Comparison of ENCODE assay signal across 9 cellular contexts in the genomic region with DNA sequence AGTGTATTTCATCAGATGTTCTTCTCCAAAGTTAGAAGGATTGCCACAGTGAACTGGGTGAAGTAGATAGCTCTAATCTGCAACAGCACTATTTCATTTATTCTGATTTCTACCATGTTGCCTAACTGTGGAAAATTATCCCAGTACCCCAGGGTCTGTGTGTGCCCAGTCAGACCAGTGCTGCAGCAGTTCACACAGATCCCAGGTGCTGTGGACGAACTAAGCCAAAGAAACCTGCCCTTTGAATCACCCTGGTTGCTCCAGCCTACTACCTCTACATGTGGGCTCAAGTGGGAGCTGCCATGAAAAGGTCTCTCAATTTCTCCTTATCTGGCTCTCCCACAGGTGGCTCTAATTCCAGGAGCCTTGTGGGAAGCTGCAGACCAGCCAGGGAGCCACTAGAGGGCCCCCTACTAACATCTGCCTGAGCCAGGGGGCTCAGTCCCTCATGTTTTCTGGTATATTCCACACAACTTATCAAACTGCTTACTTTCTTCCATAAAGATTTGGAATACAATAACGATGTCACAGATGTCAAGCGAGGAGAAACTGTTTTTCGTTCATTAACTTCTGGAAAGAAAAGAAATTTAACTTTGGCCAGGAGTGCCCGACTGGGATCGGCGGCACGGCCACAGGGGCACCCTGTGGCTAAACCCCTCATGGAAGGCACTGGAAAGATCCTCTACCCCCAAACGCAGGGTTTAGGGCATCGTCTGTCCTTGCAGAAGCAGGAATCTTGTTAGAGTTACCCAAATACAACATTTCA. TPM values are rescaled to one million over a fixed set of nuclear protein-coding genes. Genes with fewer than 3 reads are reported as not detected.
DNase-seq lines count a peak whose midpoint lies in the region; ATAC-seq, FAIRE-seq and TF ChIP-seq lines count a peak whose summit lies in the region.
"Had no signal": no experiment of that assay in that cellular context is flagged by ENCODE, and none has a peak within 500 bp of the region (broad histone marks: within the 10 kb centered on the region; RNA-seq: fewer than 3 reads in every experiment).

No MANE protein-coding gene starts in this region.

- POLR2A ChIA-PET in K562 (lab: Yijun Ruan, JAX) = interaction anchor here (0.6 to 1.4 kb wide), 4 partner anchors 9 to 54 kb away, joined by 3 to 5 read pairs (median 4); no protein-coding TSS in a partner anchor

- H3K79me2 ChIP-seq in K562 (ENCODE audit: control insufficient read depth, insufficient read depth, low read length) = no peaks in the 10 kb centered on the region

- no peak overlapping the region for H3K4me3 Mint-ChIP-seq in stimulated activated memory B cell treated with anti-CD40 and anti-IgM and Interleukin-4, amounts not matched to agents 10 μg/mL and 1 μg/mL and 100 μg/mL, for 72 hours

- ATAC-seq in K562 (peak; percentile 97), GM19467 (IDR thresholded peaks at IDR 0.05; ENCODE audit: unreplicated experiment) (no peak)
- peak; percentile 63 for ATAC-seq in stimulated activated memory B cell treated with anti-CD40 and anti-IgM and Interleukin-4, amounts not matched to agents 10 μg/mL and 1 μg/mL and 100 μg/mL, for 72 hours

- H3K36me3 Mint-ChIP-seq in stimulated activated memory B cell treated with anti-CD40 and anti-IgM and Interleukin-4, amounts not matched to agents 10 μg/mL and 1 μg/mL and 100 μg/mL, for 72 hours = no peaks in the 10 kb centered on the region

- no peak overlapping the region for H3K9ac ChIP-seq in K562 (ENCODE audit: insufficient read depth in 1 of 2, low read depth in 2 of 2, low read length in 2 of 2)

- H3K9me1 ChIP-seq in K562 (ENCODE audit: control insufficient read depth, insufficient read depth, low read length) = no peaks in the 10 kb centered on the region

- peak; percentile 90 to 92 for TF ChIP-seq RAD21 in K562 (CRISPR knock-in tag; conservative IDR thresholded peaks at IDR 0.05 in 1 of 2, IDR thresholded peaks at IDR 0.05 in 1 of 2)

- no peaks in the 10 kb centered on the region for H3K9me3 Mint-ChIP-seq in stimulated activated memory B cell treated with anti-CD40 and anti-IgM and Interleukin-4, amounts not matched to agents 10 μg/mL and 1 μg/mL and 100 μg/mL, for 72 hours

- peak; percentile 76 for FAIRE-seq in K562 (lab: Jason Lieb, UNC)
- FAIRE-seq: colon had no signal

- H3K4me3 ChIP-seq in K562 = no peak overlapping the region

- in situ Hi-C loops in KBM-7 (cut with MboI; ENCODE audit: low pct_unique_long_range_greater_than_20kb, low sequenced_read_pairs) = no loop called here
- in situ Hi-C loops in K562 (cut with MboI) = no loop called here

- no peaks in the 10 kb centered on the region for H3K36me3 ChIP-seq in K562 (ENCODE audit: control insufficient read depth, insufficient read depth, low read length)

- no peak overlapping the region for H3K27ac Mint-ChIP-seq in stimulated activated memory B cell treated with anti-CD40 and anti-IgM and Interleukin-4, amounts not matched to agents 10 μg/mL and 1 μg/mL and 100 μg/mL, for 72 hours

- CTCF ChIA-PET in K562 (lab: Yijun Ruan, JAX; ENCODE audit: low intra/inter-chr PET ratio) = interaction anchor here (0.6 to 1.2 kb wide), 2 partner anchors 91 to 1058 kb away, joined by 4 read pairs; no protein-coding TSS in a partner anchor

- DNase-seq in NCI-H82 (lab: John Stamatoyannopoulos, UW) = peak; percentile 81
- DNase-seq in NCI-H82 treated with DMSO at 0.1 percent for 48 hours (lab: John Stamatoyannopoulos, UW; ENCODE audit: unreplicated experiment) = no peak
- peak; percentile 85 for DNase-seq in KBM-7
- DNase-seq in SIG-M5 treated with dmso at 0.1 percent for 504 hours (lab: John Stamatoyannopoulos, UW; ENCODE audit: unreplicated experiment) = peak; percentile 87
- peak; percentile 73 to 81 (median 76) for DNase-seq in K562 (ENCODE audit: extremely low read depth in 1 of 4, low spot score in 3 of 4)
- DNase-seq in islet precursor cell = peak; percentile 79

- no peaks in the 10 kb centered on the region for H3K9me3 ChIP-seq in K562 (replicated peaks; ENCODE audit: control insufficient read depth, insufficient read depth, low read depth, low read length)

- TF ChIP-seq EP300 in K562 (IDR thresholded peaks at IDR 0.05; ENCODE audit: low read length) = peak; percentile 21; the same call in 1 of the 2 replicates

- no peaks in the 10 kb centered on the region for H4K20me1 ChIP-seq in K562 (replicated peaks; ENCODE audit: control insufficient read depth, insufficient read depth, low read length)

- 34% methylated on average over 10 of the region's 10 CpGs for WGBS in K562 (ENCODE audit: insufficient coverage, low coverage, missing lambda C conversion rate)

- no TSS peak for BruUV-seq in K562 (replicated peaks; lab: Mats Ljungman, UMichigan)

- intact Hi-C loops in K562 (cut with micrococcal nuclease) = loop anchor here (1.0 to 10.0 kb wide), 4 partner anchors 90 to 700 kb away; no protein-coding TSS in a partner anchor

- no peak overlapping the region for H3K27ac ChIP-seq in K562 (ENCODE audit: extremely low read depth, low read depth, low read length)

- H2AFZ ChIP-seq in K562 (ENCODE audit: low read depth, low read length) = no peak overlapping the region

- TF ChIP-seq POLR2A in K562 (conservative IDR thresholded peaks at IDR 0.05) = no peak

- TF ChIP-seq CTCF in K562 (IDR thresholded peaks at IDR 0.05 in 2 of 3, conservative IDR thresholded peaks at IDR 0.05 in 1 of 3; ENCODE audit: insufficient read depth in 2 of 3, low read depth in 1 of 3, low read length in 3 of 3) = peak; percentile 93 to 97 (median 95)

- H3K4me2 ChIP-seq in K562 (ENCODE audit: insufficient read depth, low read length) = no peak overlapping the region

- peaks cover 6% of the 10 kb centered on the region for H3K4me1 Mint-ChIP-seq in stimulated activated memory B cell treated with anti-CD40 and anti-IgM and Interleukin-4, amounts not matched to agents 10 μg/mL and 1 μg/mL and 100 μg/mL, for 72 hours

- H3K27me3 Mint-ChIP-seq in stimulated activated memory B cell treated with anti-CD40 and anti-IgM and Interleukin-4, amounts not matched to agents 10 μg/mL and 1 μg/mL and 100 μg/mL, for 72 hours = no peaks in the 10 kb centered on the region

- H3K27me3 ChIP-seq in K562 (ENCODE audit: control insufficient read depth in 2 of 2, insufficient read depth in 2 of 2, low read length in 2 of 2) = peaks cover 5 to 34% of the 10 kb centered on the region in 2 experiments; a peak in 4 of 5 replicates

- peaks cover 0 to 3% of the 10 kb centered on the region in 2 experiments; a peak in 1 of 5 replicates for H3K4me1 ChIP-seq in K562 (replicated peaks in 1 of 2; ENCODE audit: control insufficient read depth in 2 of 2, insufficient read depth in 2 of 2, low read length in 2 of 2)

TF ChIP-seq in K562, 482 proteins besides CTCF, POLR2A, EP300 and RAD21 (continues in another document):
- peak; percentile 73 to 80; a peak in 3 of 4 replicates for TF ChIP-seq TRIM24 (IDR thresholded peaks at IDR 0.05)
- no peak for TF ChIP-seq CHD2 (IDR thresholded peaks at IDR 0.05; ENCODE audit: low read depth, low read length)
- no peak for TF ChIP-seq NFIX (CRISPR knock-in tag; IDR thresholded peaks at IDR 0.05; ENCODE audit: low read depth)
- TF ChIP-seq ESRRB (CRISPR knock-in tag; IDR thresholded peaks at IDR 0.05; ENCODE audit: borderline replicate concordance) = no peak
- TF ChIP-seq SPI1 (IDR thresholded peaks at IDR 0.05; ENCODE audit: borderline replicate concordance, low read depth, low read length) = no peak
- TF ChIP-seq, protein P1, sequence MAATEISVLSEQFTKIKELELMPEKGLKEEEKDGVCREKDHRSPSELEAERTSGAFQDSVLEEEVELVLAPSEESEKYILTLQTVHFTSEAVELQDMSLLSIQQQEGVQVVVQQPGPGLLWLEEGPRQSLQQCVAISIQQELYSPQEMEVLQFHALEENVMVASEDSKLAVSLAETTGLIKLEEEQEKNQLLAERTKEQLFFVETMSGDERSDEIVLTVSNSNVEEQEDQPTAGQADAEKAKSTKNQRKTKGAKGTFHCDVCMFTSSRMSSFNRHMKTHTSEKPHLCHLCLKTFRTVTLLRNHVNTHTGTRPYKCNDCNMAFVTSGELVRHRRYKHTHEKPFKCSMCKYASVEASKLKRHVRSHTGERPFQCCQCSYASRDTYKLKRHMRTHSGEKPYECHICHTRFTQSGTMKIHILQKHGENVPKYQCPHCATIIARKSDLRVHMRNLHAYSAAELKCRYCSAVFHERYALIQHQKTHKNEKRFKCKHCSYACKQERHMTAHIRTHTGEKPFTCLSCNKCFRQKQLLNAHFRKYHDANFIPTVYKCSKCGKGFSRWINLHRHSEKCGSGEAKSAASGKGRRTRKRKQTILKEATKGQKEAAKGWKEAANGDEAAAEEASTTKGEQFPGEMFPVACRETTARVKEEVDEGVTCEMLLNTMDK (IDR thresholded peaks at IDR 0.05; ENCODE audit: borderline replicate concordance, insufficient read depth, low read depth, low read length, poor library complexity, severe bottlenecking) = no peak
- TF ChIP-seq CEBPB (tag; IDR thresholded peaks at IDR 0.05) = peak; percentile 84
- no peak for TF ChIP-seq ZFPM2 (CRISPR knock-in tag; IDR thresholded peaks at IDR 0.05)
- no peak for TF ChIP-seq SRSF3 (IDR thresholded peaks at IDR 0.05; ENCODE audit: insufficient read depth, low read length)
- no peak for TF ChIP-seq DIDO1 (tag; IDR thresholded peaks at IDR 0.05; ENCODE audit: low read depth)
- no peak for TF ChIP-seq ZZZ3 (IDR thresholded peaks at IDR 0.05)
- TF ChIP-seq NCOA6 (IDR thresholded peaks at IDR 0.05) = no peak
- TF ChIP-seq LEF1 (IDR thresholded peaks at IDR 0.05) = no peak
- TF ChIP-seq NONO (IDR thresholded peaks at IDR 0.05; ENCODE audit: low read depth in 2 of 2, low read length in 1 of 2) = no peak
- TF ChIP-seq NCOA4 (IDR thresholded peaks at IDR 0.05; ENCODE audit: partially characterized antibody) = no peak

RNA-seq across cellular contexts. Expression of a gene that starts 31.6 kb away (rescaled TPM):
- total RNA-seq in K562 (2011; cell fraction: chromatin; rRNA removed; ENCODE audit: low replicate concordance) = not detected in 2 replicates
- not detected in 2 replicates for total RNA-seq in K562 (2011; cell fraction: nucleolus; rRNA removed)
- not detected in 2 replicates for total RNA-seq in K562 (2011; cell fraction: nucleoplasm; rRNA removed)
- total RNA-seq in K562 (2014; rRNA removed) = not detected in 2 replicates
- not detected in 2 replicates for total RNA-seq in K562 (2014; rRNA removed; fragmentation: Illumina TruSeq; extraction: Trizol)
- total RNA-seq in K562 (2015; rRNA removed; fragmentation: Illumina TruSeq; extraction: Trizol) = not detected in 2 replicates
- total RNA-seq in K562 (2021) = not detected in 2 replicates
- not detected in 2 replicates for polyA plus RNA-seq in K562 (2011; rRNA removed)
- polyA plus RNA-seq in K562 (2011; cell fraction: cytosol; rRNA removed) = not detected in 2 replicates
- polyA plus RNA-seq in K562 (2011; cell fraction: nucleus; rRNA removed) = not detected in 2 replicates
- not detected in 2 replicates for polyA plus RNA-seq in K562 (2012)
- polyA plus RNA-seq in K562 (2014; fragmentation: Illumina TruSeq; extraction: Trizol) = not detected in 2 replicates
- polyA plus RNA-seq in K562 (2014; fragmentation: Nextera tagmentation; extraction: Ambion mirVana) = under 1 TPM; 0.08 to 0.20 TPM
- polyA plus RNA-seq in K562 (2014; rRNA removed) = not detected in 2 replicates
- not detected in 2 replicates for polyA minus RNA-seq in K562 (2011; rRNA and poly(A)+ RNA removed)
- polyA minus RNA-seq in K562 (2011; cell fraction: cytosol; rRNA and poly(A)+ RNA removed) = not detected in 2 replicates
- polyA minus RNA-seq in K562 (2011; cell fraction: nucleus; rRNA and poly(A)+ RNA removed) = not detected in 2 replicates
